In the genomic region with DNA sequence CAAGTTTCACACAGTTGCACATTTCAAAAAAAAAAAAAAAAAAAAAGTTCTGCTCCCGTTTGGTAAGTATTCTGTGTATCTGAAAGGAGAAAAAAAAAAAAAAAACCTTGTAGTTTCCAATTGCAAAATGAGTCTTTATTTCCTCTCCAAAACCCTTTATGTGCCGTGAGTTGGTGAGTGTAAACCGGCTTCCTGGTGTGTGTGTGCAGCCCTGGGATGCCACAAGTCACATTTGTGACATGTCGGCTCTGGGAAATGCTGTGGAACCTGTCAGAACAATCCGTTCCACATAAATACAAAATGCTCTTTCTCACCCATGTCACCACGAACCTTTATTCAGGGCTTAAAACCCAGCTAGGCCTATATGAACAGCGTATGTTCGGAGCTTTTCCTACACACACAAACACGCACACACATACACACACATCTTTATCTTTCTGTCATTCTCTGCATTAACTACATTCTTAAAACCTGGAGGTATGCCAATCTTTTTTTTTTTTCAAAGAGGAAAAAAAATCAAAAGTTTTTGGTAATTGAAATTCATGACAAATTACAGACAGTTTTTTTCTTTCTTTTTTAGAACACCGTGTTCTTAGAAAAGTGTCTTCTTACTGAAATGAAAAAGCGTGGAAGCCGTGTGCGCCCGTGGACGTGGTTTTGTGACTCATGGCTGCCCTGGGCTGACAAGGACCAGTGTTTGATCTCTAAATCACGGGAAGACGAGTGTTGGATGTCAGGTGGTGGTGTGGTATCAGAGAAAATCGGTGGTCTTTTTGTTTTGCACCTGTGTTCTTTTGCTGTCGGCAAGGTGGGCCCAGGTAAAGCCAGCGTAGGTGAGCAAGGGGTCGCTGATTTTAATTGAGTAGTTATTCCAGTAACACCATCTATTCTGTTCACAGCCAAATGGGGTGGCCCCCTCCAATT, we compare ENCODE assay signal across 15 cellular contexts.
DNase-seq lines count a peak whose midpoint lies in the region; ATAC-seq and TF ChIP-seq lines count a peak whose summit lies in the region.
"Had no signal": no experiment of that assay in that cellular context is flagged by ENCODE, and none has a peak within 500 bp of the region (broad histone marks: within the 10 kb centered on the region; RNA-seq: fewer than 3 reads in every experiment).

No MANE protein-coding gene starts in this region.

- H3K36me3 ChIP-seq in SK-N-MC (ENCODE audit: insufficient read depth, low read length), result no peaks in the 10 kb centered on the region
- no peaks in the 10 kb centered on the region for H3K36me3 ChIP-seq in naive thymus-derived CD4-positive, alpha-beta T cell (ENCODE audit: control insufficient read depth in 2 of 3, insufficient read depth in 3 of 3, low read length in 3 of 3)
- no peaks in the 10 kb centered on the region for H3K36me3 ChIP-seq in esophagus muscularis mucosa
- H3K36me3 ChIP-seq: SJSA1, thoracic aorta had no signal

- ATAC-seq in naive thymus-derived CD4-positive, alpha-beta T cell, result peak; percentile 46
- ATAC-seq: HCT116 had no signal

- TF ChIP-seq POLR2A in esophagus muscularis mucosa (IDR thresholded peaks at IDR 0.05; ENCODE audit: low read depth), result no peak

- peaks cover 15 to 34% of the 10 kb centered on the region in 2 donors for H3K4me1 ChIP-seq in naive thymus-derived CD4-positive, alpha-beta T cell (ENCODE audit: control insufficient read depth in 2 of 2, insufficient read depth in 2 of 2, low read length in 2 of 2)
- H3K4me1 ChIP-seq in esophagus muscularis mucosa, result peaks cover 0 to 10% (median 4%) of the 10 kb centered on the region in 4 donors
- H3K4me1 ChIP-seq: SJSA1 had no signal

- H3K27me3 Mint-ChIP-seq in naive thymus-derived CD4-positive, alpha-beta T cell, result peaks cover 0 to 6% (median 0%) of the 10 kb centered on the region in 5 donors

- H3K9me3 Mint-ChIP-seq in naive thymus-derived CD4-positive, alpha-beta T cell, result no peaks in the 10 kb centered on the region
- H3K9me3 Mint-ChIP-seq: nephron had no signal

- H3K9me3 ChIP-seq in SK-N-MC (ENCODE audit: low read depth, low read length) (no peaks in the 10 kb centered on the region), esophagus muscularis mucosa (no peaks in the 10 kb centered on the region)
- no peaks in the 10 kb centered on the region for H3K9me3 ChIP-seq in naive thymus-derived CD4-positive, alpha-beta T cell (ENCODE audit: control insufficient read depth in 2 of 3, low read length in 3 of 3)
- H3K9me3 ChIP-seq: SJSA1, thoracic aorta had no signal

- peaks cover 0 to 6% of the 10 kb centered on the region in 2 donors for H3K27me3 ChIP-seq in naive thymus-derived CD4-positive, alpha-beta T cell (ENCODE audit: control insufficient read depth in 2 of 2, insufficient read depth in 2 of 2, low read length in 2 of 2)
- H3K27me3 ChIP-seq in esophagus muscularis mucosa, result peaks cover 0 to 74% (median 16%) of the 10 kb centered on the region in 4 donors
- H3K27me3 ChIP-seq: SJSA1 had no signal

- TF ChIP-seq EP300 in esophagus muscularis mucosa (IDR thresholded peaks at IDR 0.05), result no peak

- H3K27ac Mint-ChIP-seq in naive thymus-derived CD4-positive, alpha-beta T cell, result peak overlapping the region in 7 of 9 donors; percentile 71 to 88 (median 79)
- H3K27ac Mint-ChIP-seq: nephron had no signal

- H3K4me1 Mint-ChIP-seq in naive thymus-derived CD4-positive, alpha-beta T cell, result peaks cover 0 to 33% (median 26%) of the 10 kb centered on the region in 7 donors

- POLR2A ChIA-PET in naive thymus-derived CD4-positive, alpha-beta T cell (lab: Charles Lee), result interaction anchor here (0.7 to 1.0 kb wide), 4 partner anchors 36 to 1858 kb away, joined by 3 to 4 read pairs (median 4); no protein-coding TSS in a partner anchor

- peak overlapping the region; percentile 48 for H3K4me3 ChIP-seq in SK-N-MC
- peak overlapping the region; percentile 27 for H3K4me3 ChIP-seq in naive thymus-derived CD4-positive, alpha-beta T cell (ENCODE audit: low read length)
- no peak overlapping the region for H3K4me3 ChIP-seq in esophagus muscularis mucosa
- H3K4me3 ChIP-seq: SJSA1, skin epidermis, thoracic aorta had no signal

- no peak for DNase-seq in SK-N-MC (ENCODE audit: low read depth, low spot score)
- peak; percentile 45 for DNase-seq in activated T-cell treated with anti-CD3 and anti-CD28 coated beads, Interleukin-2, amount 50 U/mL, for 1 hour
- DNase-seq in naive thymus-derived CD4-positive, alpha-beta T cell, result peak in 8 of 9 donors; percentile 5 to 55 (median 34)
- DNase-seq in stimulated activated CD8-positive, alpha-beta memory T cell treated with anti-CD3 and anti-CD28 coated beads, Interleukin-4, amount 100 ng/mL, for 48 hours, result peak; percentile 55
- no peak for DNase-seq in NCI-H1694 treated with DMSO at 0.1 percent for 48 hours (lab: John Stamatoyannopoulos, UW)
- DNase-seq in SIG-M5 (lab: John Stamatoyannopoulos, UW), result no peak
- DNase-seq in NCI-H2081 treated with DMSO at 0.1 percent for 48 hours (lab: John Stamatoyannopoulos, UW), result no peak
- no peak for DNase-seq in esophagus muscularis mucosa (ENCODE audit: extremely low spot score)
- DNase-seq: NCI-H1436, NCI-H524 treated with DMSO at 0.1 percent for 48 hours had no signal

- intact Hi-C loops in naive thymus-derived CD4-positive, alpha-beta T cell (cut with micrococcal nuclease), result loop anchor here (1.0 to 10.0 kb wide), 6 partner anchors 16 to 728 kb away; no protein-coding TSS in a partner anchor
- intact Hi-C loops in esophagus muscularis mucosa (cut with DNase I), result no loop called here

- TF ChIP-seq CTCF in esophagus muscularis mucosa (IDR thresholded peaks at IDR 0.05), result no peak

- peaks cover 0 to 1% (median 0%) of the 10 kb centered on the region in 5 donors for H3K36me3 Mint-ChIP-seq in naive thymus-derived CD4-positive, alpha-beta T cell

- CTCF ChIA-PET in naive thymus-derived CD4-positive, alpha-beta T cell (lab: Charles Lee), result no interaction called here

- H3K27ac ChIP-seq in SK-N-MC (peak overlapping the region; percentile 89), esophagus muscularis mucosa (replicated peaks in 1 of 4) (no peak overlapping the region)
- H3K27ac ChIP-seq in naive thymus-derived CD4-positive, alpha-beta T cell (ENCODE audit: low read depth, low read length), result peak overlapping the region; percentile 32
- H3K27ac ChIP-seq: SJSA1, thoracic aorta had no signal

- H3K4me3 Mint-ChIP-seq in naive thymus-derived CD4-positive, alpha-beta T cell, result peak overlapping the region in 9 of 10 donors; percentile 56 to 80 (median 75)
- H3K4me3 Mint-ChIP-seq: nephron had no signal

- 73% methylated on average over 21 of the region's 21 CpGs for WGBS in esophagus muscularis mucosa

- peak overlapping the region; percentile 40 for H3K9ac ChIP-seq in SK-N-MC (ENCODE audit: insufficient read length)

Comparison
In these comparisons a context has a peak if more than half of its experiments do, and no peak if none do; other contexts are left out.
1. DNase-seq: peak in activated T-cell treated with anti-CD3 and anti-CD28 coated beads, Interleukin-2, amount 50 U/mL, for 1 hour (single experiment), naive thymus-derived CD4-positive, alpha-beta T cell (8 of 9) and stimulated activated CD8-positive, alpha-beta memory T cell treated with anti-CD3 and anti-CD28 coated beads, Interleukin-4, amount 100 ng/mL, for 48 hours (single experiment); none in SK-N-MC (single experiment), NCI-H1694 treated with DMSO at 0.1 percent for 48 hours (single experiment), SIG-M5 (single experiment), NCI-H2081 treated with DMSO at 0.1 percent for 48 hours (single experiment) and esophagus muscularis mucosa (single experiment).
2. H3K27ac ChIP-seq: peak in SK-N-MC (single experiment) and naive thymus-derived CD4-positive, alpha-beta T cell (single experiment); none in esophagus muscularis mucosa (0 of 4).
3. H3K4me3 ChIP-seq: peak in SK-N-MC (single experiment) and naive thymus-derived CD4-positive, alpha-beta T cell (single experiment); none in esophagus muscularis mucosa (0 of 4).